ENCODE assay signal across 28 cellular contexts in the genomic region with DNA sequence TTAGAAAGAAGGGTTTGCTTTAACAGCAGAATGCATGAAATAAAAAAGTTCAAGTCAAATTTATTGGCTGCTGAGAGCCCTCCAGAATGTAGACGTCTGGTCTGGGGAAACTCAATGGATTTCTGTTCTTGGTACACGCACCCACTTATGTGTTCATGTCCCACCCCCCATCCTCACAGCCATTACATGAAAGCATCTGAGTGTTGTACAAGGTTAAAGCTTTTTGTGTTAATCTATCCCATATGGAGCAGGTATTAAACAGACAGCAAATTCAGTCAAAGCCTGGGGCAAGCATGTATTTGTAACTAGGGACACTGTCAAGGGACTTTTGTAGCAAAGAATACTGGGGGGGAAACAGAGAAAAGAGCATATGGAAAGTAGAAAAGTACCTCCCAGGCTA.
"Had no signal": no experiment of that assay in that cellular context is flagged by ENCODE, and none has a peak within 500 bp of the region (broad histone marks: within the 10 kb centered on the region; RNA-seq: fewer than 3 reads in every experiment).

No MANE protein-coding gene starts in this region.

- DNase-seq: activated CD4-positive, alpha-beta memory T cell treated with anti-CD3 and anti-CD28 coated beads, Interleukin-2, amount 10 ng/mL, durations not matched to agents 7 days and 5 days; activated CD4-positive, alpha-beta T cell treated with anti-CD3 and anti-CD28 coated beads for 1 hour; activated CD4-positive, alpha-beta T cell treated with anti-CD3 and anti-CD28 coated beads for 4 hours; activated CD4-positive, alpha-beta T cell treated with anti-CD3 and anti-CD28 coated beads, Interleukin-2, amount 10 ng/mL, durations not matched to agents 7 days and 5 days; activated CD4-positive, alpha-beta T cell treated with anti-CD3 and anti-CD28 coated beads, Interleukin-2, amount 50 U/mL, for 4 hours; activated CD8-positive, alpha-beta memory T cell treated with anti-CD3 and anti-CD28 coated beads, Interleukin-2, amount 50 U/mL, for 48 hours; activated gamma-delta T cell; activated naive CD4-positive, alpha-beta T cell; activated naive CD4-positive, alpha-beta T cell treated with anti-CD3 and anti-CD28 coated beads, Interleukin-2, amount 10 ng/mL, durations not matched to agents 7 days and 5 days; activated naive CD8-positive, alpha-beta T cell treated with anti-CD3 and anti-CD28 coated beads, Interleukin-2, amount 10 ng/mL, durations not matched to agents 7 days and 5 days; activated T-cell treated with anti-CD3 and anti-CD28 coated beads for 4 hours; activated T-cell treated with anti-CD3 and anti-CD28 coated beads, Interleukin-2, amount 50 U/mL, for 24 hours; activated T-cell treated with anti-CD3 and anti-CD28 coated beads, Interleukin-2, amount 50 U/mL, for 72 hours; amniotic stem cell; anterior cingulate cortex; central memory CD4-positive, alpha-beta T cell; cerebellar nuclear complex; colonic mucosa; effector CD8-positive, alpha-beta T cell; endodermal cell; foreskin fibroblast; heart left ventricle; T-helper 2 cell had no signal

- H3K9me3 Mint-ChIP-seq: endodermal cell had no signal

- ATAC-seq: activated naive CD4-positive, alpha-beta T cell treated with anti-CD3 and anti-CD28 coated beads, Interleukin-2, amount 50 U/mL, for 72 hours; activated T-cell treated with anti-CD3 and anti-CD28 coated beads, Interleukin-2, amount 50 U/mL, for 72 hours; esophagus mucosa; heart left ventricle; WTC11 had no signal

- H3K36me3 ChIP-seq: breast epithelium, cardiac muscle cell, colonic mucosa, heart left ventricle had no signal

- H3K4me3 ChIP-seq: breast epithelium, cardiac muscle cell, colonic mucosa, heart left ventricle had no signal

- H3K9me3 ChIP-seq: breast epithelium, colonic mucosa, heart left ventricle had no signal

- H3K27me3 Mint-ChIP-seq: activated CD4-positive, alpha-beta memory T cell treated with anti-CD3 and anti-CD28 coated beads, Interleukin-2, amount 10 ng/mL, durations not matched to agents 7 days and 5 days; activated CD4-positive, alpha-beta T cell treated with anti-CD3 and anti-CD28 coated beads, Interleukin-2, amount 10 ng/mL, durations not matched to agents 7 days and 5 days; activated naive CD4-positive, alpha-beta T cell treated with anti-CD3 and anti-CD28 coated beads, Interleukin-2, amount 10 ng/mL, durations not matched to agents 7 days and 5 days; activated naive CD8-positive, alpha-beta T cell treated with anti-CD3 and anti-CD28 coated beads, Interleukin-2, amount 10 ng/mL, durations not matched to agents 7 days and 5 days; activated T-cell treated with anti-CD3 and anti-CD28 coated beads, Interleukin-2, amount 50 U/mL, for 24 hours had no signal

- H3K4me1 ChIP-seq: breast epithelium, colonic mucosa had no signal

- H3K27ac ChIP-seq: breast epithelium, cardiac muscle cell, colonic mucosa, heart left ventricle had no signal

- H3K4me1 Mint-ChIP-seq: activated CD4-positive, alpha-beta memory T cell treated with anti-CD3 and anti-CD28 coated beads, Interleukin-2, amount 10 ng/mL, durations not matched to agents 7 days and 5 days; activated CD4-positive, alpha-beta T cell treated with anti-CD3 and anti-CD28 coated beads, Interleukin-2, amount 10 ng/mL, durations not matched to agents 7 days and 5 days; activated naive CD4-positive, alpha-beta T cell treated with anti-CD3 and anti-CD28 coated beads, Interleukin-2, amount 10 ng/mL, durations not matched to agents 7 days and 5 days; activated naive CD8-positive, alpha-beta T cell treated with anti-CD3 and anti-CD28 coated beads, Interleukin-2, amount 10 ng/mL, durations not matched to agents 7 days and 5 days had no signal

- H3K27ac Mint-ChIP-seq: activated CD4-positive, alpha-beta memory T cell treated with anti-CD3 and anti-CD28 coated beads, Interleukin-2, amount 10 ng/mL, durations not matched to agents 7 days and 5 days; activated CD4-positive, alpha-beta T cell treated with anti-CD3 and anti-CD28 coated beads, Interleukin-2, amount 10 ng/mL, durations not matched to agents 7 days and 5 days; activated naive CD4-positive, alpha-beta T cell treated with anti-CD3 and anti-CD28 coated beads, Interleukin-2, amount 10 ng/mL, durations not matched to agents 7 days and 5 days; activated naive CD4-positive, alpha-beta T cell treated with anti-CD3 and anti-CD28 coated beads, Interleukin-2, amount 50 U/mL, for 72 hours; activated naive CD8-positive, alpha-beta T cell treated with anti-CD3 and anti-CD28 coated beads, Interleukin-2, amount 10 ng/mL, durations not matched to agents 7 days and 5 days; activated T-cell treated with anti-CD3 and anti-CD28 coated beads, Interleukin-2, amount 50 U/mL, for 24 hours; activated T-cell treated with anti-CD3 and anti-CD28 coated beads, Interleukin-2, amount 50 U/mL, for 72 hours; endodermal cell; WTC11 had no signal

- H3K4me3 Mint-ChIP-seq: activated CD4-positive, alpha-beta memory T cell treated with anti-CD3 and anti-CD28 coated beads, Interleukin-2, amount 10 ng/mL, durations not matched to agents 7 days and 5 days; activated CD4-positive, alpha-beta T cell treated with anti-CD3 and anti-CD28 coated beads, Interleukin-2, amount 10 ng/mL, durations not matched to agents 7 days and 5 days; activated naive CD4-positive, alpha-beta T cell treated with anti-CD3 and anti-CD28 coated beads, Interleukin-2, amount 10 ng/mL, durations not matched to agents 7 days and 5 days; activated naive CD8-positive, alpha-beta T cell treated with anti-CD3 and anti-CD28 coated beads, Interleukin-2, amount 10 ng/mL, durations not matched to agents 7 days and 5 days; activated T-cell treated with anti-CD3 and anti-CD28 coated beads, Interleukin-2, amount 50 U/mL, for 24 hours; activated T-cell treated with anti-CD3 and anti-CD28 coated beads, Interleukin-2, amount 50 U/mL, for 72 hours; endodermal cell; WTC11 had no signal

- H3K36me3 Mint-ChIP-seq: activated naive CD4-positive, alpha-beta T cell treated with anti-CD3 and anti-CD28 coated beads, Interleukin-2, amount 10 ng/mL, durations not matched to agents 7 days and 5 days; activated naive CD4-positive, alpha-beta T cell treated with anti-CD3 and anti-CD28 coated beads, Interleukin-2, amount 50 U/mL, for 72 hours; activated naive CD8-positive, alpha-beta T cell treated with anti-CD3 and anti-CD28 coated beads, Interleukin-2, amount 10 ng/mL, durations not matched to agents 7 days and 5 days had no signal

- H3K27me3 ChIP-seq: breast epithelium, cardiac muscle cell, colonic mucosa, heart left ventricle had no signal
